ENCODE assay signal across 9 cellular contexts in the genomic region with DNA sequence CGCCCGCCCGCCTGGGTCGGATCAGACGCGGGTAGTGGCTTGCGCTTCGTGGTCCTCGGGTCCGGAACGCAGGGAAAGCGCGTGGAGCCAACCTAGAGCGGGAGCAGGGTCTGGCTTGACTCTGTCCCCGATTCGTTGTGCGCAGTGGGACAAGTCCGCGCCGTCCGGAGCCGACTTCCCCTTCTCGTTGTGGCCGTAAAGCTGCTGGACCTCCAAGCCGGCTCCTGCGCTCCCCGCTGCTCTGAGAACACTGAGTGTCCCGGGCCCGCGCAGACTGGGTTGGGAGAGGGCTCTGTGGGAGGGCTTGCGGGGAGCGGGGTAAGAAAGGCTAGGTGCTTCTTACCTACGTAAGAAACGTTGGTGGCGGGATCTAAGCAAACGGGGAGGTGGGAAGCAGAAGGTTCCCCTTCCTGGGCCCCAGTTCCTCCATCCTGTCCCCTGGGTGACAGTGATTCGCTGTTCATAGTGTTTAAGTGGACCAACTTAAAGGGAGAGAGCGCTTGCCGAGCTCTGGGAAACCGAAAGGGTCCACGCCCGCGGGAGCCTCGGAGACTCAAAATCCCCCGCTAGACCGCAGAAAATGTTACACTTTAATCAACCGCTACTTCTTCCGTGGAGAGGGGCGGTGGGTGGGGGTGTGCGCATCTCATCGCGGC. TPM values are rescaled to one million over a fixed set of nuclear protein-coding genes. Genes with fewer than 3 reads are reported as not detected.
DNase-seq lines count a peak whose midpoint lies in the region; ATAC-seq and TF ChIP-seq lines count a peak whose summit lies in the region.
"Had no signal": no experiment of that assay in that cellular context is flagged by ENCODE, and none has a peak within 500 bp of the region (broad histone marks: within the 10 kb centered on the region; RNA-seq: fewer than 3 reads in every experiment).

No MANE protein-coding gene starts in this region.

- H3K9me3 Mint-ChIP-seq in activated T-cell treated with anti-CD3 and anti-CD28 coated beads, Interleukin-2, amount 50 U/mL, for 4 hours = no peaks in the 10 kb centered on the region

- H3K4me1 ChIP-seq in adipocyte (ENCODE audit: control insufficient read depth, insufficient read depth, low read length) = peaks cover 6% of the 10 kb centered on the region
- peaks cover 7 to 16% of the 10 kb centered on the region in 2 donors for H3K4me1 ChIP-seq in lung (ENCODE audit: control insufficient read depth in 2 of 2, insufficient read depth in 2 of 2, low read length in 2 of 2)
- peaks cover 2 to 27% of the 10 kb centered on the region in 2 donors for H3K4me1 ChIP-seq in thoracic aorta (ENCODE audit: control insufficient read depth in 1 of 2, low read depth in 2 of 2)
- H3K4me1 ChIP-seq: BLaER1 treated with 17β-estradiol and CSF1 and Interleukin-3, amounts not matched to agents 10 nM and 100 nM had no signal

- ATAC-seq in activated T-cell treated with anti-CD3 and anti-CD28 coated beads, Interleukin-2, amount 50 U/mL, for 4 hours = peak; percentile 36 to 42
- ATAC-seq in lung (ENCODE audit: insufficient read depth, low FRiP score) (no peak), thoracic aorta (ENCODE audit: insufficient number of reproducible peaks, low FRiP score, low read depth) (no peak)

- H3K9me3 ChIP-seq in adipocyte (ENCODE audit: control insufficient read depth, low read length) (peaks cover 6% of the 10 kb centered on the region), lung (ENCODE audit: control insufficient read depth in 2 of 2, insufficient read depth in 1 of 2, low read length in 1 of 2) (peaks cover 0 to 13% of the 10 kb centered on the region in 2 donors), thoracic aorta (no peaks in the 10 kb centered on the region)

- H3K27me3 Mint-ChIP-seq in activated T-cell treated with anti-CD3 and anti-CD28 coated beads, Interleukin-2, amount 50 U/mL, for 4 hours (ENCODE audit: low read depth) = peaks cover 75% of the 10 kb centered on the region

- no peak for DNase-seq in activated T-cell treated with anti-CD3 and anti-CD28 coated beads, Interleukin-2, amount 50 U/mL, for 4 hours
- no peak for DNase-seq in activated T-cell treated with anti-CD3 and anti-CD28 coated beads for 4 hours
- DNase-seq in adipocyte (ENCODE audit: low read depth) = no peak
- DNase-seq in lung (ENCODE audit: low spot score) = peak; percentile 53
- DNase-seq in thoracic aorta (ENCODE audit: low spot score) = no peak
- DNase-seq in foreskin fibroblast = no peak
- no peak for DNase-seq in hypothalamus (lab: John Stamatoyannopoulos, UW)
- DNase-seq in NCI-H128 (lab: John Stamatoyannopoulos, UW; ENCODE audit: unreplicated experiment) = no peak

- no peak overlapping the region for H3K27ac ChIP-seq in lung (ENCODE audit: low read depth in 1 of 2, low read length in 1 of 2)
- no peak overlapping the region for H3K27ac ChIP-seq in thoracic aorta
- H3K27ac ChIP-seq: BLaER1 treated with 17β-estradiol and CSF1 and Interleukin-3, amounts not matched to agents 10 nM and 100 nM had no signal

- peak overlapping the region; percentile 74 for H3K4me3 Mint-ChIP-seq in activated T-cell treated with anti-CD3 and anti-CD28 coated beads, Interleukin-2, amount 50 U/mL, for 4 hours

- H3K36me3 ChIP-seq in adipocyte (ENCODE audit: control insufficient read depth, insufficient read depth, low read length, severe bottlenecking) (no peaks in the 10 kb centered on the region), lung (ENCODE audit: control insufficient read depth in 2 of 2, insufficient read depth in 2 of 2, low read length in 2 of 2) (no peaks in the 10 kb centered on the region), thoracic aorta (no peaks in the 10 kb centered on the region)
- H3K36me3 ChIP-seq: BLaER1 treated with 17β-estradiol and CSF1 and Interleukin-3, amounts not matched to agents 10 nM and 100 nM had no signal

- peak overlapping the region; percentile 50 for H3K4me3 ChIP-seq in adipocyte (ENCODE audit: low read length)
- H3K4me3 ChIP-seq in lung = no peak overlapping the region
- peak overlapping the region; percentile 46 for H3K4me3 ChIP-seq in thoracic aorta
- peak overlapping the region in 1 of 2 donors; percentile 19 for H3K4me3 ChIP-seq in foreskin fibroblast (ENCODE audit: low read depth in 1 of 2, low read length in 2 of 2)
- H3K4me3 ChIP-seq: BLaER1 treated with 17β-estradiol and CSF1 and Interleukin-3, amounts not matched to agents 10 nM and 100 nM had no signal

- TF ChIP-seq CTCF in lung (IDR thresholded peaks at IDR 0.05; ENCODE audit: control extremely low read depth, extremely low read depth) (no peak), thoracic aorta (IDR thresholded peaks at IDR 0.05) (no peak), foreskin fibroblast (IDR thresholded peaks at IDR 0.05; ENCODE audit: low read depth, low read length) (no peak)

- no peaks in the 10 kb centered on the region for H3K36me3 Mint-ChIP-seq in activated T-cell treated with anti-CD3 and anti-CD28 coated beads, Interleukin-2, amount 50 U/mL, for 4 hours (ENCODE audit: insufficient read depth)

- H3K9ac ChIP-seq in adipocyte (ENCODE audit: low read length) = no peak overlapping the region
- H3K9ac ChIP-seq: BLaER1 treated with 17β-estradiol and CSF1 and Interleukin-3, amounts not matched to agents 10 nM and 100 nM had no signal

- peaks cover 21% of the 10 kb centered on the region for H3K4me1 Mint-ChIP-seq in activated T-cell treated with anti-CD3 and anti-CD28 coated beads, Interleukin-2, amount 50 U/mL, for 4 hours (ENCODE audit: low read depth)

- WGBS in lung, 2 donors = 1 to 3% methylated on average over 52 of the region's 52 CpGs

- H3K27me3 ChIP-seq in adipocyte (replicated peaks; ENCODE audit: control insufficient read depth, insufficient read depth, low read length) (peaks cover 79% of the 10 kb centered on the region), lung (ENCODE audit: control insufficient read depth, insufficient read depth) (peaks cover 13% of the 10 kb centered on the region), thoracic aorta (replicated peaks; ENCODE audit: insufficient read depth) (peaks cover 6% of the 10 kb centered on the region)

RNA-seq across cellular contexts. Expression of gene FOXE1, which starts 4.3 kb away (rescaled TPM):
- not detected for total RNA-seq in activated T-cell treated with anti-CD3 and anti-CD28 coated beads, Interleukin-2, amount 50 U/mL, for 4 hours
- total RNA-seq in lung (under 1 TPM in 1 of 2 donors, not detected in 1; 0.06 TPM), thoracic aorta (under 1 TPM; 0.21 to 0.68 TPM)
- under 1 TPM; 0.08 to 0.14 TPM for polyA plus RNA-seq in lung

Comparison
In these comparisons a context has a peak if more than half of its experiments do, and no peak if none do; other contexts are left out.
1. ATAC-seq: peak in activated T-cell treated with anti-CD3 and anti-CD28 coated beads, Interleukin-2, amount 50 U/mL, for 4 hours (2 of 2); none in lung (single experiment) and thoracic aorta (single experiment).